In genomic region chr1:20107351-20107750, GRCh38 we compare ENCODE assay signal across 33 cellular contexts. TPM values are rescaled to one million over a fixed set of nuclear protein-coding genes. Genes with fewer than 3 reads are reported as not detected.
"Had no signal": no experiment of that assay in that cellular context is flagged by ENCODE, and none has a peak within 500 bp of the region (broad histone marks: within the 10 kb centered on the region; RNA-seq: fewer than 3 reads in every experiment).

No MANE protein-coding gene starts in this region.

- H3K4me1 ChIP-seq: gastroesophageal sphincter, psoas muscle, tibial nerve, upper lobe of right lung had no signal

- H3K4me3 ChIP-seq: dorsolateral prefrontal cortex, gastroesophageal sphincter, heart left ventricle, hepatocyte, lung, ovary, psoas muscle, testis, tibial nerve, upper lobe of right lung, uterus had no signal

- H3K36me3 ChIP-seq: gastroesophageal sphincter, heart left ventricle, ovary, tibial nerve, upper lobe of right lung, uterus had no signal

- H3K27ac ChIP-seq: dorsolateral prefrontal cortex, epithelial cell of prostate, gastroesophageal sphincter, heart left ventricle, hepatocyte, psoas muscle, testis, tibial nerve, upper lobe of right lung had no signal

- H3K4me2 ChIP-seq: hepatocyte had no signal

- H2AFZ ChIP-seq: hepatocyte had no signal

- H3K27me3 ChIP-seq: gastroesophageal sphincter, heart left ventricle, hepatocyte, ovary, testis, tibial nerve, upper lobe of right lung, uterus had no signal

- H3K27ac Mint-ChIP-seq: memory B cell; naive thymus-derived CD8-positive, alpha-beta T cell; nephron progenitor cell had no signal

- H3K4me1 Mint-ChIP-seq: naive thymus-derived CD8-positive, alpha-beta T cell; nephron progenitor cell; stimulated activated naive CD8-positive, alpha-beta T cell treated with anti-CD3 and anti-CD28 coated beads, Interleukin-15, amount 100 ng/mL, for 72 hours had no signal

- H3K4me3 Mint-ChIP-seq: memory B cell; naive thymus-derived CD8-positive, alpha-beta T cell; nephron progenitor cell; stimulated activated naive CD8-positive, alpha-beta T cell treated with anti-CD3 and anti-CD28 coated beads, Interleukin-15, amount 100 ng/mL, for 72 hours had no signal

- H3K9me3 Mint-ChIP-seq: memory B cell; naive thymus-derived CD8-positive, alpha-beta T cell; stimulated activated naive CD8-positive, alpha-beta T cell treated with anti-CD3 and anti-CD28 coated beads, Interleukin-15, amount 100 ng/mL, for 72 hours had no signal

- H3K36me3 Mint-ChIP-seq: memory B cell; naive thymus-derived CD8-positive, alpha-beta T cell had no signal

- H3K9me3 ChIP-seq: gastroesophageal sphincter, heart left ventricle, ovary, psoas muscle, testis, tibial nerve, upper lobe of right lung, uterus had no signal

- DNase-seq: dorsolateral prefrontal cortex; effector CD4-positive, alpha-beta T cell; foreskin fibroblast; heart left ventricle; kidney; midbrain; nephron progenitor cell; occipital lobe; ovary; posterior cingulate gyrus; psoas muscle; right cardiac atrium; small intestine; stimulated activated CD4-positive, alpha-beta T cell treated with anti-CD3 and anti-CD28 coated beads, Interleukin-15, amount 100 ng/mL, for 24 hours; stimulated activated CD4-positive, alpha-beta T cell treated with anti-CD3 and anti-CD28 coated beads, Interleukin-4, amount 100 ng/mL, for 1 hour; stimulated activated CD8-positive, alpha-beta memory T cell treated with anti-CD3 and anti-CD28 coated beads, Interleukin-4, amount 100 ng/mL, for 48 hours; stimulated activated naive CD4-positive, alpha-beta T cell; stimulated activated naive CD8-positive, alpha-beta T cell treated with anti-CD3 and anti-CD28 coated beads, Interleukin-15, amount 100 ng/mL, for 72 hours; testis; upper lobe of right lung; uterus had no signal

RNA-seq across cellular contexts. Expression of gene PLA2G2D, which starts 12.0 kb away (rescaled TPM):
- total RNA-seq: cerebellum; gastroesophageal sphincter; hepatocyte; left lobe of liver; mucosa of gallbladder; naive thymus-derived CD8-positive, alpha-beta T cell; occipital lobe; psoas muscle; renal cortical epithelial cell; right cardiac atrium; tibial nerve; upper lobe of right lung; uterus had no signal
- polyA plus RNA-seq: heart left ventricle; hepatocyte; naive thymus-derived CD8-positive, alpha-beta T cell; psoas muscle; right cardiac atrium had no signal

RNA-seq across cellular contexts. Expression of gene PLA2G2F, which starts 31.8 kb away (rescaled TPM):
- total RNA-seq: cerebellum; gastroesophageal sphincter; heart left ventricle; hepatocyte; kidney; left lobe of liver; lung; naive thymus-derived CD8-positive, alpha-beta T cell; occipital lobe; psoas muscle; renal cortical epithelial cell; right cardiac atrium; testis; tibial nerve; upper lobe of right lung had no signal
- polyA plus RNA-seq: heart left ventricle; hepatocyte; liver; lung; naive thymus-derived CD8-positive, alpha-beta T cell; right cardiac atrium had no signal

RNA-seq across cellular contexts. Expression of gene PLA2G5, which starts 37.4 kb away (rescaled TPM):
- total RNA-seq: cerebellum; naive thymus-derived CD8-positive, alpha-beta T cell; renal cortical epithelial cell had no signal
- polyA plus RNA-seq: naive thymus-derived CD8-positive, alpha-beta T cell had no signal
